1 cellular context compared by ENCODE assay signal in genomic region chr4:123478859-123479345, GRCh38.
TF ChIP-seq lines count a peak whose summit lies in the region.

No MANE protein-coding gene starts in this region.

TF ChIP-seq in HepG2, 621 proteins besides CTCF, POLR2A, EP300 and RAD21 (continued from another document and continues in another):
- peak; percentile 89 for TF ChIP-seq KDM1A (CRISPR knock-in tag; IDR thresholded peaks at IDR 0.05)
- TF ChIP-seq, protein P1, sequence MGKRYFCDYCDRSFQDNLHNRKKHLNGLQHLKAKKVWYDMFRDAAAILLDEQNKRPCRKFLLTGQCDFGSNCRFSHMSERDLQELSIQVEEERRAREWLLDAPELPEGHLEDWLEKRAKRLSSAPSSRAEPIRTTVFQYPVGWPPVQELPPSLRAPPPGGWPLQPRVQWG (CRISPR knock-in tag; IDR thresholded peaks at IDR 0.05; ENCODE audit: borderline replicate concordance, low read depth), result no peak
- TF ChIP-seq ZNF264 (CRISPR knock-in tag; IDR thresholded peaks at IDR 0.05), result peak; percentile 73; the same call in 1 of the 2 replicates
- no peak for TF ChIP-seq HCFC1 (IDR thresholded peaks at IDR 0.05; ENCODE audit: low read depth, low read length)
- TF ChIP-seq TARDBP (CRISPR knock-in tag; IDR thresholded peaks at IDR 0.05), result peak; percentile 99
- TF ChIP-seq ATAD3A (CRISPR knock-in tag; IDR thresholded peaks at IDR 0.05), result no peak
- peak; percentile 53 for TF ChIP-seq YY1 (IDR thresholded peaks at IDR 0.05; ENCODE audit: insufficient read depth, insufficient replicate concordance, low read depth, low read length)
- TF ChIP-seq, protein P2, sequence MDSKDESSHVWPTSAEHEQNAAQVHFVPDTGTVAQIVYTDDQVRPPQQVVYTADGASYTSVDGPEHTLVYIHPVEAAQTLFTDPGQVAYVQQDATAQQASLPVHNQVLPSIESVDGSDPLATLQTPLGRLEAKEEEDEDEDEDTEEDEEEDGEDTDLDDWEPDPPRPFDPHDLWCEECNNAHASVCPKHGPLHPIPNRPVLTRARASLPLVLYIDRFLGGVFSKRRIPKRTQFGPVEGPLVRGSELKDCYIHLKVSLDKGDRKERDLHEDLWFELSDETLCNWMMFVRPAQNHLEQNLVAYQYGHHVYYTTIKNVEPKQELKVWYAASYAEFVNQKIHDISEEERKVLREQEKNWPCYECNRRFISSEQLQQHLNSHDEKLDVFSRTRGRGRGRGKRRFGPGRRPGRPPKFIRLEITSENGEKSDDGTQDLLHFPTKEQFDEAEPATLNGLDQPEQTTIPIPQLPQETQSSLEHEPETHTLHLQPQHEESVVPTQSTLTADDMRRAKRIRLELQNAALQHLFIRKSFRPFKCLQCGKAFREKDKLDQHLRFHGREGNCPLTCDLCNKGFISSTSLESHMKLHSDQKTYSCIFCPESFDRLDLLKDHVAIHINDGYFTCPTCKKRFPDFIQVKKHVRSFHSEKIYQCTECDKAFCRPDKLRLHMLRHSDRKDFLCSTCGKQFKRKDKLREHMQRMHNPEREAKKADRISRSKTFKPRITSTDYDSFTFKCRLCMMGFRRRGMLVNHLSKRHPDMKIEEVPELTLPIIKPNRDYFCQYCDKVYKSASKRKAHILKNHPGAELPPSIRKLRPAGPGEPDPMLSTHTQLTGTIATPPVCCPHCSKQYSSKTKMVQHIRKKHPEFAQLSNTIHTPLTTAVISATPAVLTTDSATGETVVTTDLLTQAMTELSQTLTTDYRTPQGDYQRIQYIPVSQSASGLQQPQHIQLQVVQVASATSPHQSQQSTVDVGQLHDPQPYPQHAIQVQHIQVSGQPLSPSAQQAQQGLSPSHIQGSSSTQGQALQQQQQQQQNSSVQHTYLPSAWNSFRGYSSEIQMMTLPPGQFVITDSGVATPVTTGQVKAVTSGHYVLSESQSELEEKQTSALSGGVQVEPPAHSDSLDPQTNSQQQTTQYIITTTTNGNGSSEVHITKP (CRISPR knock-in tag; IDR thresholded peaks at IDR 0.05; ENCODE audit: low read depth), result peak; percentile 94
- no peak for TF ChIP-seq ZNF550 (CRISPR knock-in tag; IDR thresholded peaks at IDR 0.05; ENCODE audit: borderline replicate concordance)
- TF ChIP-seq, protein P3, sequence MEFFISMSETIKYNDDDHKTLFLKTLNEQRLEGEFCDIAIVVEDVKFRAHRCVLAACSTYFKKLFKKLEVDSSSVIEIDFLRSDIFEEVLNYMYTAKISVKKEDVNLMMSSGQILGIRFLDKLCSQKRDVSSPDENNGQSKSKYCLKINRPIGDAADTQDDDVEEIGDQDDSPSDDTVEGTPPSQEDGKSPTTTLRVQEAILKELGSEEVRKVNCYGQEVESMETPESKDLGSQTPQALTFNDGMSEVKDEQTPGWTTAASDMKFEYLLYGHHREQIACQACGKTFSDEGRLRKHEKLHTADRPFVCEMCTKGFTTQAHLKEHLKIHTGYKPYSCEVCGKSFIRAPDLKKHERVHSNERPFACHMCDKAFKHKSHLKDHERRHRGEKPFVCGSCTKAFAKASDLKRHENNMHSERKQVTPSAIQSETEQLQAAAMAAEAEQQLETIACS (CRISPR knock-in tag; IDR thresholded peaks at IDR 0.05), result no peak
- 0 out of 2 replicates have a peak, but pooled peaks have one; percentile 32 for TF ChIP-seq MTF1 (CRISPR knock-in tag; IDR thresholded peaks at IDR 0.05)
- peak; percentile 87; the same call in 1 of the 2 replicates for TF ChIP-seq KLF11 (CRISPR knock-in tag; IDR thresholded peaks at IDR 0.05)
- no peak; the same call in 1 of the 2 replicates for TF ChIP-seq ZNF562 (CRISPR knock-in tag; IDR thresholded peaks at IDR 0.05; ENCODE audit: borderline replicate concordance)
- no peak for TF ChIP-seq RARG (CRISPR knock-in tag; IDR thresholded peaks at IDR 0.05; ENCODE audit: low read depth)
- peak; percentile 91 for TF ChIP-seq ARNTL (CRISPR knock-in tag; IDR thresholded peaks at IDR 0.05)
- no peak for TF ChIP-seq CAMTA2 (CRISPR knock-in tag; IDR thresholded peaks at IDR 0.05; ENCODE audit: borderline replicate concordance)
- no peak for TF ChIP-seq MATR3 (CRISPR knock-in tag; IDR thresholded peaks at IDR 0.05)
- peak; percentile 97 for TF ChIP-seq ZNF788 (CRISPR knock-in tag; IDR thresholded peaks at IDR 0.05; ENCODE audit: borderline replicate concordance)
- peak; percentile 74; the same call in 1 of the 2 replicates for TF ChIP-seq SNAPC2 (CRISPR knock-in tag; IDR thresholded peaks at IDR 0.05)
- TF ChIP-seq, protein P4, sequence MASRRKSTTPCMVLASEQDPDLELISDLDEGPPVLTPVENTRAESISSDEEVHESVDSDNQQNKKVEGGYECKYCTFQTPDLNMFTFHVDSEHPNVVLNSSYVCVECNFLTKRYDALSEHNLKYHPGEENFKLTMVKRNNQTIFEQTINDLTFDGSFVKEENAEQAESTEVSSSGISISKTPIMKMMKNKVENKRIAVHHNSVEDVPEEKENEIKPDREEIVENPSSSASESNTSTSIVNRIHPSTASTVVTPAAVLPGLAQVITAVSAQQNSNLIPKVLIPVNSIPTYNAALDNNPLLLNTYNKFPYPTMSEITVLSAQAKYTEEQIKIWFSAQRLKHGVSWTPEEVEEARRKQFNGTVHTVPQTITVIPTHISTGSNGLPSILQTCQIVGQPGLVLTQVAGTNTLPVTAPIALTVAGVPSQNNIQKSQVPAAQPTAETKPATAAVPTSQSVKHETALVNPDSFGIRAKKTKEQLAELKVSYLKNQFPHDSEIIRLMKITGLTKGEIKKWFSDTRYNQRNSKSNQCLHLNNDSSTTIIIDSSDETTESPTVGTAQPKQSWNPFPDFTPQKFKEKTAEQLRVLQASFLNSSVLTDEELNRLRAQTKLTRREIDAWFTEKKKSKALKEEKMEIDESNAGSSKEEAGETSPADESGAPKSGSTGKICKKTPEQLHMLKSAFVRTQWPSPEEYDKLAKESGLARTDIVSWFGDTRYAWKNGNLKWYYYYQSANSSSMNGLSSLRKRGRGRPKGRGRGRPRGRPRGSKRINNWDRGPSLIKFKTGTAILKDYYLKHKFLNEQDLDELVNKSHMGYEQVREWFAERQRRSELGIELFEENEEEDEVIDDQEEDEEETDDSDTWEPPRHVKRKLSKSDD (CRISPR knock-in tag; IDR thresholded peaks at IDR 0.05; ENCODE audit: low read depth), result peak; percentile 74; the same call in 1 of the 2 replicates
- TF ChIP-seq DMTF1 (CRISPR knock-in tag; IDR thresholded peaks at IDR 0.05), result no peak
- no peak for TF ChIP-seq AFF4 (CRISPR knock-in tag; IDR thresholded peaks at IDR 0.05)
- no peak for TF ChIP-seq ZNF383 (CRISPR knock-in tag; IDR thresholded peaks at IDR 0.05; ENCODE audit: borderline replicate concordance)
- TF ChIP-seq ZNF260 (CRISPR knock-in tag; IDR thresholded peaks at IDR 0.05; ENCODE audit: borderline replicate concordance, low read depth), result no peak
- peak; percentile 63; the same call in 1 of the 2 replicates for TF ChIP-seq KDM5B (CRISPR knock-in tag; IDR thresholded peaks at IDR 0.05; ENCODE audit: borderline replicate concordance)
- TF ChIP-seq REST (IDR thresholded peaks at IDR 0.05; ENCODE audit: borderline replicate concordance in 1 of 2, low read depth in 1 of 2, low read length in 2 of 2), result peak in 1 of 2 experiments; percentile 87; a peak in 3 of 4 replicates
- no peak for TF ChIP-seq SRSF4 (IDR thresholded peaks at IDR 0.05; ENCODE audit: low read depth, low read length, poor library complexity, severe bottlenecking)
- TF ChIP-seq PRPF4 (IDR thresholded peaks at IDR 0.05; ENCODE audit: low read depth, low read length, poor library complexity, severe bottlenecking), result peak; percentile 97
- peak; percentile 43; the same call in 1 of the 2 replicates for TF ChIP-seq KLF12 (CRISPR knock-in tag; IDR thresholded peaks at IDR 0.05; ENCODE audit: borderline replicate concordance)
- peak; percentile 43; the same call in 1 of the 2 replicates for TF ChIP-seq ZNF225 (CRISPR knock-in tag; IDR thresholded peaks at IDR 0.05)
- peak; percentile 45; the same call in 1 of the 2 replicates for TF ChIP-seq GTF2F1 (IDR thresholded peaks at IDR 0.05; ENCODE audit: low read length)
- peak; percentile 84 for TF ChIP-seq ZNF317 (CRISPR knock-in tag; IDR thresholded peaks at IDR 0.05)
- peak; percentile 66; the same call in 1 of the 2 replicates for TF ChIP-seq RFXANK (CRISPR knock-in tag; IDR thresholded peaks at IDR 0.05)
- TF ChIP-seq ZFP37 (CRISPR knock-in tag; IDR thresholded peaks at IDR 0.05; ENCODE audit: borderline replicate concordance), result peak; percentile 51; the same call in 1 of the 2 replicates
- TF ChIP-seq ZNF136 (CRISPR knock-in tag; IDR thresholded peaks at IDR 0.05; ENCODE audit: low read depth), result no peak
- TF ChIP-seq, protein P5, sequence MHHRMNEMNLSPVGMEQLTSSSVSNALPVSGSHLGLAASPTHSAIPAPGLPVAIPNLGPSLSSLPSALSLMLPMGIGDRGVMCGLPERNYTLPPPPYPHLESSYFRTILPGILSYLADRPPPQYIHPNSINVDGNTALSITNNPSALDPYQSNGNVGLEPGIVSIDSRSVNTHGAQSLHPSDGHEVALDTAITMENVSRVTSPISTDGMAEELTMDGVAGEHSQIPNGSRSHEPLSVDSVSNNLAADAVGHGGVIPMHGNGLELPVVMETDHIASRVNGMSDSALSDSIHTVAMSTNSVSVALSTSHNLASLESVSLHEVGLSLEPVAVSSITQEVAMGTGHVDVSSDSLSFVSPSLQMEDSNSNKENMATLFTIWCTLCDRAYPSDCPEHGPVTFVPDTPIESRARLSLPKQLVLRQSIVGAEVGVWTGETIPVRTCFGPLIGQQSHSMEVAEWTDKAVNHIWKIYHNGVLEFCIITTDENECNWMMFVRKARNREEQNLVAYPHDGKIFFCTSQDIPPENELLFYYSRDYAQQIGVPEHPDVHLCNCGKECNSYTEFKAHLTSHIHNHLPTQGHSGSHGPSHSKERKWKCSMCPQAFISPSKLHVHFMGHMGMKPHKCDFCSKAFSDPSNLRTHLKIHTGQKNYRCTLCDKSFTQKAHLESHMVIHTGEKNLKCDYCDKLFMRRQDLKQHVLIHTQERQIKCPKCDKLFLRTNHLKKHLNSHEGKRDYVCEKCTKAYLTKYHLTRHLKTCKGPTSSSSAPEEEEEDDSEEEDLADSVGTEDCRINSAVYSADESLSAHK (CRISPR knock-in tag; IDR thresholded peaks at IDR 0.05; ENCODE audit: borderline replicate concordance), result no peak
- peak; percentile 90; the same call in 1 of the 2 replicates for TF ChIP-seq NCOA1 (CRISPR knock-in tag; IDR thresholded peaks at IDR 0.05)
- peak; percentile 93 for TF ChIP-seq ZNF605 (CRISPR knock-in tag; IDR thresholded peaks at IDR 0.05)
- TF ChIP-seq GZF1 (CRISPR knock-in tag; IDR thresholded peaks at IDR 0.05), result peak; percentile 80; the same call in 1 of the 2 replicates
- TF ChIP-seq ZSCAN9 (CRISPR knock-in tag; IDR thresholded peaks at IDR 0.05; ENCODE audit: borderline replicate concordance), result peak; percentile 95
